Comparison of ENCODE assay signal across 1 cellular context in the genomic region with DNA sequence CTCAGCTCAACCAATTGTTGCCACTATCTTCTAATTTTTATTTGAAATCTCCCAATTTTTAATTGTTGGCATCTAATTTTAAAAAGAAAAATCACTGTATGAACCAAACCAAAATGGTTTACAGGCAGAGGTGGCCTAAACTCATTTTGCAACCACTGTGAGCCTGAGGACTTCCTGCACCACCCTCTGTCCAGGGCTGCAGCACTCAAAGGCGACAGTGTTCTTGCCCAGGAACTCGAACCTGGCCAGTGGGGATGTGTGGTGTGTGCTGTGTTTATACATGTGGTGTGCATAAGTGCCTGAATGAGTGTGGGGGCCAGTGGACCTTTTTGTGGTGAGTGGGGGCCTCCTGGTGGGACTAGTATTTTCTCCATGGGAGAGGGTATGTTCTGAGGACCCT.
TF ChIP-seq lines count a peak whose summit lies in the region.

No MANE protein-coding gene starts in this region.

TF ChIP-seq in HepG2, 621 proteins besides CTCF, POLR2A, EP300 and RAD21 (continues in another document):
- 0 out of 2 replicates have a peak, but pooled peaks have one; percentile 14 for TF ChIP-seq NCOA2 (CRISPR knock-in tag; IDR thresholded peaks at IDR 0.05)
- TF ChIP-seq STAG1 (CRISPR knock-in tag; IDR thresholded peaks at IDR 0.05) = no peak
- no peak for TF ChIP-seq ZNF691 (CRISPR knock-in tag; IDR thresholded peaks at IDR 0.05; ENCODE audit: borderline replicate concordance, low read depth)
- TF ChIP-seq ATAD3A (CRISPR knock-in tag; IDR thresholded peaks at IDR 0.05) = no peak
- no peak for TF ChIP-seq ZNF20 (CRISPR knock-in tag; IDR thresholded peaks at IDR 0.05)
- TF ChIP-seq KAT8 (CRISPR knock-in tag; IDR thresholded peaks at IDR 0.05) = 0 out of 2 replicates have a peak, but pooled peaks have one; percentile 15
- TF ChIP-seq ZBTB1 (CRISPR knock-in tag; IDR thresholded peaks at IDR 0.05; ENCODE audit: borderline replicate concordance) = no peak
- no peak for TF ChIP-seq SP5 (CRISPR knock-in tag; IDR thresholded peaks at IDR 0.05; ENCODE audit: borderline replicate concordance, low read depth)
- no peak for TF ChIP-seq EEA1 (CRISPR knock-in tag; IDR thresholded peaks at IDR 0.05; ENCODE audit: borderline replicate concordance)
- no peak for TF ChIP-seq HMGXB3 (CRISPR knock-in tag; IDR thresholded peaks at IDR 0.05; ENCODE audit: borderline replicate concordance)
- TF ChIP-seq SRF (IDR thresholded peaks at IDR 0.05; ENCODE audit: low read depth, low read length) = no peak
- peak; percentile 84; the same call in 1 of the 2 replicates for TF ChIP-seq PATZ1 (CRISPR knock-in tag; IDR thresholded peaks at IDR 0.05)
- TF ChIP-seq NONO (IDR thresholded peaks at IDR 0.05) = no peak
- 0 out of 2 replicates have a peak, but pooled peaks have one; percentile 36 for TF ChIP-seq NONO (CRISPR knock-in tag; conservative IDR thresholded peaks at IDR 0.05)
- TF ChIP-seq ZNF615 (CRISPR knock-in tag; IDR thresholded peaks at IDR 0.05; ENCODE audit: borderline replicate concordance) = no peak
- TF ChIP-seq FIP1L1 (IDR thresholded peaks at IDR 0.05; ENCODE audit: borderline replicate concordance, insufficient read depth, low read depth, low read length) = no peak
- no peak for TF ChIP-seq ZNF605 (CRISPR knock-in tag; IDR thresholded peaks at IDR 0.05)
- TF ChIP-seq ZNF510 (CRISPR knock-in tag; IDR thresholded peaks at IDR 0.05; ENCODE audit: low read depth) = no peak
- TF ChIP-seq, protein P1, sequence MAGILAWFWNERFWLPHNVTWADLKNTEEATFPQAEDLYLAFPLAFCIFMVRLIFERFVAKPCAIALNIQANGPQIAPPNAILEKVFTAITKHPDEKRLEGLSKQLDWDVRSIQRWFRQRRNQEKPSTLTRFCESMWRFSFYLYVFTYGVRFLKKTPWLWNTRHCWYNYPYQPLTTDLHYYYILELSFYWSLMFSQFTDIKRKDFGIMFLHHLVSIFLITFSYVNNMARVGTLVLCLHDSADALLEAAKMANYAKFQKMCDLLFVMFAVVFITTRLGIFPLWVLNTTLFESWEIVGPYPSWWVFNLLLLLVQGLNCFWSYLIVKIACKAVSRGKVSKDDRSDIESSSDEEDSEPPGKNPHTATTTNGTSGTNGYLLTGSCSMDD (CRISPR knock-in tag; IDR thresholded peaks at IDR 0.05) = no peak
- no peak for TF ChIP-seq ZKSCAN1 (IDR thresholded peaks at IDR 0.05; ENCODE audit: low read length)
- TF ChIP-seq, protein P2, sequence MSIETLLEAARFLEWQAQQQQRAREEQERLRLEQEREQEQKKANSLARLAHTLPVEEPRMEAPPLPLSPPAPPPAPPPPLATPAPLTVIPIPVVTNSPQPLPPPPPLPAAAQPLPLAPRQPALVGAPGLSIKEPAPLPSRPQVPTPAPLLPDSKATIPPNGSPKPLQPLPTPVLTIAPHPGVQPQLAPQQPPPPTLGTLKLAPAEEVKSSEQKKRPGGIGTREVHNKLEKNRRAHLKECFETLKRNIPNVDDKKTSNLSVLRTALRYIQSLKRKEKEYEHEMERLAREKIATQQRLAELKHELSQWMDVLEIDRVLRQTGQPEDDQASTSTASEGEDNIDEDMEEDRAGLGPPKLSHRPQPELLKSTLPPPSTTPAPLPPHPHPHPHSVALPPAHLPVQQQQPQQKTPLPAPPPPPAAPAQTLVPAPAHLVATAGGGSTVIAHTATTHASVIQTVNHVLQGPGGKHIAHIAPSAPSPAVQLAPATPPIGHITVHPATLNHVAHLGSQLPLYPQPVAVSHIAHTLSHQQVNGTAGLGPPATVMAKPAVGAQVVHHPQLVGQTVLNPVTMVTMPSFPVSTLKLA (IDR thresholded peaks at IDR 0.05) = no peak
- no peak for TF ChIP-seq ZNF703 (CRISPR knock-in tag; IDR thresholded peaks at IDR 0.05; ENCODE audit: borderline replicate concordance)
- no peak for TF ChIP-seq ISL2 (CRISPR knock-in tag; IDR thresholded peaks at IDR 0.05)
- no peak for TF ChIP-seq ZNF350 (CRISPR knock-in tag; IDR thresholded peaks at IDR 0.05; ENCODE audit: borderline replicate concordance, low read depth)
- TF ChIP-seq, protein P3, sequence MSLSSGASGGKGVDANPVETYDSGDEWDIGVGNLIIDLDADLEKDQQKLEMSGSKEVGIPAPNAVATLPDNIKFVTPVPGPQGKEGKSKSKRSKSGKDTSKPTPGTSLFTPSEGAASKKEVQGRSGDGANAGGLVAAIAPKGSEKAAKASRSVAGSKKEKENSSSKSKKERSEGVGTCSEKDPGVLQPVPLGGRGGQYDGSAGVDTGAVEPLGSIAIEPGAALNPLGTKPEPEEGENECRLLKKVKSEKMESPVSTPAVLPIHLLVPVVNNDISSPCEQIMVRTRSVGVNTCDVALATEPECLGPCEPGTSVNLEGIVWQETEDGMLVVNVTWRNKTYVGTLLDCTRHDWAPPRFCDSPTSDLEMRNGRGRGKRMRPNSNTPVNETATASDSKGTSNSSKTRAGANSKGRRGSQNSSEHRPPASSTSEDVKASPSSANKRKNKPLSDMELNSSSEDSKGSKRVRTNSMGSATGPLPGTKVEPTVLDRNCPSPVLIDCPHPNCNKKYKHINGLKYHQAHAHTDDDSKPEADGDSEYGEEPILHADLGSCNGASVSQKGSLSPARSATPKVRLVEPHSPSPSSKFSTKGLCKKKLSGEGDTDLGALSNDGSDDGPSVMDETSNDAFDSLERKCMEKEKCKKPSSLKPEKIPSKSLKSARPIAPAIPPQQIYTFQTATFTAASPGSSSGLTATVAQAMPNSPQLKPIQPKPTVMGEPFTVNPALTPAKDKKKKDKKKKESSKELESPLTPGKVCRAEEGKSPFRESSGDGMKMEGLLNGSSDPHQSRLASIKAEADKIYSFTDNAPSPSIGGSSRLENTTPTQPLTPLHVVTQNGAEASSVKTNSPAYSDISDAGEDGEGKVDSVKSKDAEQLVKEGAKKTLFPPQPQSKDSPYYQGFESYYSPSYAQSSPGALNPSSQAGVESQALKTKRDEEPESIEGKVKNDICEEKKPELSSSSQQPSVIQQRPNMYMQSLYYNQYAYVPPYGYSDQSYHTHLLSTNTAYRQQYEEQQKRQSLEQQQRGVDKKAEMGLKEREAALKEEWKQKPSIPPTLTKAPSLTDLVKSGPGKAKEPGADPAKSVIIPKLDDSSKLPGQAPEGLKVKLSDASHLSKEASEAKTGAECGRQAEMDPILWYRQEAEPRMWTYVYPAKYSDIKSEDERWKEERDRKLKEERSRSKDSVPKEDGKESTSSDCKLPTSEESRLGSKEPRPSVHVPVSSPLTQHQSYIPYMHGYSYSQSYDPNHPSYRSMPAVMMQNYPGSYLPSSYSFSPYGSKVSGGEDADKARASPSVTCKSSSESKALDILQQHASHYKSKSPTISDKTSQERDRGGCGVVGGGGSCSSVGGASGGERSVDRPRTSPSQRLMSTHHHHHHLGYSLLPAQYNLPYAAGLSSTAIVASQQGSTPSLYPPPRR (CRISPR knock-in tag; IDR thresholded peaks at IDR 0.05; ENCODE audit: borderline replicate concordance) = no peak
- peak; percentile 33; the same call in 1 of the 2 replicates for TF ChIP-seq BRD4 (CRISPR knock-in tag; IDR thresholded peaks at IDR 0.05)
- no peak for TF ChIP-seq LCORL (IDR thresholded peaks at IDR 0.05)
- no peak for TF ChIP-seq LCORL (CRISPR knock-in tag; IDR thresholded peaks at IDR 0.05)
- TF ChIP-seq ZNF563 (CRISPR knock-in tag; IDR thresholded peaks at IDR 0.05) = no peak
- TF ChIP-seq, protein P4, sequence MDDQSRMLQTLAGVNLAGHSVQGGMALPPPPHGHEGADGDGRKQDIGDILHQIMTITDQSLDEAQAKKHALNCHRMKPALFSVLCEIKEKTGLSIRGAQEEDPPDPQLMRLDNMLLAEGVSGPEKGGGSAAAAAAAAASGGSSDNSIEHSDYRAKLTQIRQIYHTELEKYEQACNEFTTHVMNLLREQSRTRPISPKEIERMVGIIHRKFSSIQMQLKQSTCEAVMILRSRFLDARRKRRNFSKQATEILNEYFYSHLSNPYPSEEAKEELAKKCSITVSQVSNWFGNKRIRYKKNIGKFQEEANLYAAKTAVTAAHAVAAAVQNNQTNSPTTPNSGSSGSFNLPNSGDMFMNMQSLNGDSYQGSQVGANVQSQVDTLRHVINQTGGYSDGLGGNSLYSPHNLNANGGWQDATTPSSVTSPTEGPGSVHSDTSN (CRISPR knock-in tag; IDR thresholded peaks at IDR 0.05; ENCODE audit: borderline replicate concordance) = no peak
- TF ChIP-seq TERF1 (CRISPR knock-in tag; IDR thresholded peaks at IDR 0.05) = no peak
- 0 out of 2 replicates have a peak, but pooled peaks have one; percentile 54 for TF ChIP-seq ZNF598 (CRISPR knock-in tag; IDR thresholded peaks at IDR 0.05; ENCODE audit: borderline replicate concordance)
- TF ChIP-seq BATF2 (CRISPR knock-in tag; IDR thresholded peaks at IDR 0.05) = no peak
- no peak for TF ChIP-seq SETDB1 (CRISPR knock-in tag; IDR thresholded peaks at IDR 0.05; ENCODE audit: borderline replicate concordance)
- TF ChIP-seq TBX2 (CRISPR knock-in tag; IDR thresholded peaks at IDR 0.05; ENCODE audit: borderline replicate concordance) = no peak
- TF ChIP-seq ZNF275 (CRISPR knock-in tag; IDR thresholded peaks at IDR 0.05; ENCODE audit: borderline replicate concordance) = no peak
- TF ChIP-seq U2AF1 (optimal IDR thresholded peaks at IDR 0.05; ENCODE audit: low read depth, low read length) = peak; percentile 53
- TF ChIP-seq MIXL1 (CRISPR knock-in tag; IDR thresholded peaks at IDR 0.05) = 0 out of 2 replicates have a peak, but pooled peaks have one; percentile 10
